In genomic region chr19:45231891-45232290, GRCh38 we compare ENCODE assay signal across 19 cellular contexts. TPM values are rescaled to one million over a fixed set of nuclear protein-coding genes. Genes with fewer than 3 reads are reported as not detected.
"Had no signal": no experiment of that assay in that cellular context is flagged by ENCODE, and none has a peak within 500 bp of the region (broad histone marks: within the 10 kb centered on the region; RNA-seq: fewer than 3 reads in every experiment).

No MANE protein-coding gene starts in this region.

- DNase-seq: activated CD4-positive, alpha-beta memory T cell treated with anti-CD3 and anti-CD28 coated beads, Interleukin-2, amount 10 ng/mL, durations not matched to agents 7 days and 5 days; activated CD4-positive, alpha-beta T cell treated with anti-CD3 and anti-CD28 coated beads for 4 hours; activated effector memory CD4-positive, alpha-beta T cell treated with anti-CD3 and anti-CD28 coated beads, Interleukin-2, amount 50 U/mL, for 16 hours; activated T-cell treated with anti-CD3 and anti-CD28 coated beads, Interleukin-2, amount 50 U/mL, for 4 hours; caudate nucleus; islet precursor cell; naive B cell; thyroid gland had no signal

- H3K4me1 ChIP-seq: neural progenitor cell, thyroid gland had no signal

- H3K27ac ChIP-seq: hepatocyte, neural progenitor cell, thyroid gland had no signal

- H3K36me3 ChIP-seq: neural progenitor cell, thyroid gland had no signal

- FAIRE-seq: colon, endometrium, TTC549 had no signal

- H2AFZ ChIP-seq: hepatocyte, neural progenitor cell had no signal

- H3K9ac ChIP-seq: neural progenitor cell had no signal

- H3K4me3 ChIP-seq: hepatocyte, neural progenitor cell, thyroid gland had no signal

- ATAC-seq: activated naive CD4-positive, alpha-beta T cell treated with anti-CD3 and anti-CD28 coated beads, Interleukin-2, amount 50 U/mL, for 72 hours; activated T-cell treated with anti-CD3 and anti-CD28 coated beads, Interleukin-2, amount 50 U/mL, for 4 hours; left lobe of liver; stimulated activated effector memory CD8-positive, alpha-beta T cell treated with anti-CD3 and anti-CD28 coated beads, Interleukin-12 subunit alpha, Interleukin-12 subunit beta, amount 100 ng/mL, for 72 hours; WTC11 had no signal

- H3K9me3 ChIP-seq: thyroid gland had no signal

- H3K79me2 ChIP-seq: hepatocyte had no signal

- H3K4me2 ChIP-seq: hepatocyte, neural progenitor cell had no signal

- H3K27me3 ChIP-seq: thyroid gland had no signal

RNA-seq across cellular contexts. Expression of gene EXOC3L2, which starts 13.3 kb away (rescaled TPM):
- total RNA-seq: activated CD4-positive, alpha-beta memory T cell treated with anti-CD3 and anti-CD28 coated beads, Interleukin-2, amount 10 ng/mL, durations not matched to agents 7 days and 5 days; activated naive CD4-positive, alpha-beta T cell treated with anti-CD3 and anti-CD28 coated beads, Interleukin-2, amount 50 U/mL, for 72 hours; activated T-cell treated with anti-CD3 and anti-CD28 coated beads, Interleukin-2, amount 50 U/mL, for 4 hours; renal cortical epithelial cell; T-helper 2 cell treated with Interferon-gamma antibody and Interleukin-4, amounts not matched to agents 100 ng/mL and 5 ng/mL, for 36 hours had no signal
- polyA plus RNA-seq: hepatocyte had no signal
